Comparison of ENCODE assay signal across 8 cellular contexts in genomic region chr6:76861403-76861802, GRCh38.
A peak's percentile ranks its signal among the peaks of the same experiment; 100 is the strongest.
DNase-seq lines count a peak whose midpoint lies in the region; ATAC-seq and TF ChIP-seq lines count a peak whose summit lies in the region.

No MANE protein-coding gene starts in this region.

- H3K27ac ChIP-seq in foreskin keratinocyte = no peak overlapping the region

- H3K4me1 ChIP-seq in foreskin keratinocyte = peaks cover 3% of the 10 kb centered on the region

- TF ChIP-seq CTCF in GM12874 (IDR thresholded peaks at IDR 0.05; ENCODE audit: insufficient read depth, low read depth, low read length) (peak; percentile 53), foreskin keratinocyte (conservative IDR thresholded peaks at IDR 0.05) (peak; percentile 62)

- ATAC-seq in GM21786 (IDR thresholded peaks at IDR 0.05; ENCODE audit: unreplicated experiment) (peak; percentile 99), foreskin keratinocyte (peak; percentile 81)

- DNase-seq in M059J (ENCODE audit: low read depth) (peak; percentile 16), foreskin keratinocyte (no peak), NCI-H1092 (lab: John Stamatoyannopoulos, UW) (no peak), NCI-H1694 treated with DMSO at 0.1 percent for 48 hours (lab: John Stamatoyannopoulos, UW) (no peak), G401 (ENCODE audit: low spot score) (no peak)
- DNase-seq in stimulated activated naive CD4-positive, alpha-beta T cell (lab: John Stamatoyannopoulos, UW) = no peak

- in situ Hi-C loops in G401 (cut with HindIII; ENCODE audit: low sequenced_read_pairs) = no loop called here

- no peaks in the 10 kb centered on the region for H3K27me3 ChIP-seq in foreskin keratinocyte
